Comparison of ENCODE assay signal across 19 cellular contexts in the genomic region with DNA sequence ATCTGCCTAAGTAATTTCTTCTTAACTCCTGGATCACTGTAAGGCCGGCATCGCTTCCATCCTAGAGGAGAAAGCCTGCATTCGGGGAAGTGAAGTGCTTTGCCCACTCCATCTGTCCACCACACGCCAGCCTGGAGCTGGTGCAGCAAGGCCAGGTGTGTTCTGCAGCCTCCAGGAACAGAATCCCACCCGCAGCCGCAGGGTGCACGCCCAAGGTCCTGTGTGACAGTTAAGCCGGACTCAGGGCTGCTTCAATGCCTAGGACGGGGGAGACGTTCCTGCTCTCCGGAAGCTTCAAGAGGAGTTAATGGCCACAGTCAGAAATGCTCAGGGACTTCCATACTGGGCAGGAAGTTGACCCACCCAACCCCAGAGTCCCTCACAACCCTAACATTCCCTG.
"Had no signal": no experiment of that assay in that cellular context is flagged by ENCODE, and none has a peak within 500 bp of the region (broad histone marks: within the 10 kb centered on the region; RNA-seq: fewer than 3 reads in every experiment).

No MANE protein-coding gene starts in this region.

- H3K36me3 ChIP-seq: colonic mucosa, heart left ventricle, right lobe of liver, thoracic aorta had no signal

- H3K4me1 ChIP-seq: colonic mucosa, parathyroid adenoma had no signal

- H3K27me3 ChIP-seq: colonic mucosa, heart left ventricle, right lobe of liver had no signal

- H3K9me3 ChIP-seq: colonic mucosa, heart left ventricle, psoas muscle, right lobe of liver, thoracic aorta had no signal

- H3K4me3 ChIP-seq: colonic mucosa, heart left ventricle, psoas muscle, right lobe of liver, thoracic aorta had no signal

- DNase-seq: cerebellar nuclear complex; colonic mucosa; dermis blood vessel endothelial cell; effector CD4-positive, alpha-beta T cell; foreskin melanocyte; heart left ventricle; hippocampal formation; mammary epithelial cell; natural killer cell; psoas muscle; retina; right lobe of liver; stimulated activated CD4-positive, alpha-beta T cell treated with anti-CD3 and anti-CD28 coated beads, Interleukin-4, amount 100 ng/mL, for 1 hour; stimulated activated CD8-positive, alpha-beta memory T cell treated with anti-CD3 and anti-CD28 coated beads, Interleukin-4, amount 100 ng/mL, for 48 hours; stimulated activated naive CD8-positive, alpha-beta T cell treated with anti-CD3 and anti-CD28 coated beads, Interleukin-15, Interleukin-2, amounts not matched to agents 100 U/mL and 50 U/mL, for 24 hours had no signal

- ATAC-seq: heart left ventricle; left lobe of liver; natural killer cell; psoas muscle; right lobe of liver; stimulated activated effector memory CD8-positive, alpha-beta T cell treated with anti-CD3 and anti-CD28 coated beads, Interleukin-12 subunit alpha, Interleukin-12 subunit beta, amount 100 ng/mL, for 72 hours; stimulated activated naive CD8-positive, alpha-beta T cell treated with anti-CD3 and anti-CD28 coated beads, Interleukin-15, Interleukin-2, amounts not matched to agents 100 U/mL and 50 U/mL, for 24 hours had no signal

- H3K27ac ChIP-seq: colonic mucosa, heart left ventricle, parathyroid adenoma, psoas muscle, right lobe of liver, thoracic aorta had no signal
